In the genomic region with DNA sequence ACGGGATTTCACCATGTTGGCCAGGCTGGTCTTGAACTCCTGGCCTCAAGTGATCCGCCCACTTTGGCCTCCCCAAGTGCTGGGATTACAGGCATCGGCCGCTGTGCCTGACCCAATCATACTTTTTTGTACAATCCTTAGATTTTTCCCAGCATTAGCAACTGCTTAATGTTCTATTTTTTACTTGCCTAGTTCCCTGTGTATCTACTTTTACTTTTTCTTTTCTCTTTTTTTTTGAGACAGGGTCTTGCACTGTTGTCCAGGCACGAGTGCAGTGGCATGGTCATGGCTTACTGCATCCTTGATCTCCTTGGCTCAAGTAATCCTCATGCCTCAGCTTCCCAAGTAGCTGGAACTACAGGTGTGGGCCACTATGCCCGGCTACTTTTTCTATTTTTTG, we compare ENCODE assay signal across 2 cellular contexts.
TF ChIP-seq lines count a peak whose summit lies in the region.

No MANE protein-coding gene starts in this region.

TF ChIP-seq in HCT116, 20 proteins besides CTCF, POLR2A, EP300 and RAD21:
- no peak for TF ChIP-seq YY1 (IDR thresholded peaks at IDR 0.05; ENCODE audit: extremely low read depth, insufficient replicate concordance, low read depth, low read length)
- TF ChIP-seq CEBPB (IDR thresholded peaks at IDR 0.05; ENCODE audit: low read depth): no peak
- no peak for TF ChIP-seq EZH2 (IDR thresholded peaks at IDR 0.05)
- TF ChIP-seq SRF (IDR thresholded peaks at IDR 0.05; ENCODE audit: low read depth): no peak
- no peak for TF ChIP-seq EZH2phosphoT487 (IDR thresholded peaks at IDR 0.05; ENCODE audit: borderline replicate concordance)
- TF ChIP-seq, protein P1, sequence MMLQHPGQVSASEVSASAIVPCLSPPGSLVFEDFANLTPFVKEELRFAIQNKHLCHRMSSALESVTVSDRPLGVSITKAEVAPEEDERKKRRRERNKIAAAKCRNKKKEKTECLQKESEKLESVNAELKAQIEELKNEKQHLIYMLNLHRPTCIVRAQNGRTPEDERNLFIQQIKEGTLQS (IDR thresholded peaks at IDR 0.05): no peak
- TF ChIP-seq, protein P2, sequence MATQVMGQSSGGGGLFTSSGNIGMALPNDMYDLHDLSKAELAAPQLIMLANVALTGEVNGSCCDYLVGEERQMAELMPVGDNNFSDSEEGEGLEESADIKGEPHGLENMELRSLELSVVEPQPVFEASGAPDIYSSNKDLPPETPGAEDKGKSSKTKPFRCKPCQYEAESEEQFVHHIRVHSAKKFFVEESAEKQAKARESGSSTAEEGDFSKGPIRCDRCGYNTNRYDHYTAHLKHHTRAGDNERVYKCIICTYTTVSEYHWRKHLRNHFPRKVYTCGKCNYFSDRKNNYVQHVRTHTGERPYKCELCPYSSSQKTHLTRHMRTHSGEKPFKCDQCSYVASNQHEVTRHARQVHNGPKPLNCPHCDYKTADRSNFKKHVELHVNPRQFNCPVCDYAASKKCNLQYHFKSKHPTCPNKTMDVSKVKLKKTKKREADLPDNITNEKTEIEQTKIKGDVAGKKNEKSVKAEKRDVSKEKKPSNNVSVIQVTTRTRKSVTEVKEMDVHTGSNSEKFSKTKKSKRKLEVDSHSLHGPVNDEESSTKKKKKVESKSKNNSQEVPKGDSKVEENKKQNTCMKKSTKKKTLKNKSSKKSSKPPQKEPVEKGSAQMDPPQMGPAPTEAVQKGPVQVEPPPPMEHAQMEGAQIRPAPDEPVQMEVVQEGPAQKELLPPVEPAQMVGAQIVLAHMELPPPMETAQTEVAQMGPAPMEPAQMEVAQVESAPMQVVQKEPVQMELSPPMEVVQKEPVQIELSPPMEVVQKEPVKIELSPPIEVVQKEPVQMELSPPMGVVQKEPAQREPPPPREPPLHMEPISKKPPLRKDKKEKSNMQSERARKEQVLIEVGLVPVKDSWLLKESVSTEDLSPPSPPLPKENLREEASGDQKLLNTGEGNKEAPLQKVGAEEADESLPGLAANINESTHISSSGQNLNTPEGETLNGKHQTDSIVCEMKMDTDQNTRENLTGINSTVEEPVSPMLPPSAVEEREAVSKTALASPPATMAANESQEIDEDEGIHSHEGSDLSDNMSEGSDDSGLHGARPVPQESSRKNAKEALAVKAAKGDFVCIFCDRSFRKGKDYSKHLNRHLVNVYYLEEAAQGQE (IDR thresholded peaks at IDR 0.05; ENCODE audit: low read depth): no peak
- TF ChIP-seq ZBTB33 (IDR thresholded peaks at IDR 0.05; ENCODE audit: extremely low read depth, insufficient replicate concordance, low read length): no peak
- TF ChIP-seq JUND (IDR thresholded peaks at IDR 0.05): no peak
- no peak for TF ChIP-seq SP1 (IDR thresholded peaks at IDR 0.05; ENCODE audit: low read depth)
- TF ChIP-seq CBX3 (IDR thresholded peaks at IDR 0.05; ENCODE audit: low read depth): no peak
- no peak for TF ChIP-seq EGR1 (IDR thresholded peaks at IDR 0.05; ENCODE audit: low read depth)
- no peak for TF ChIP-seq TCF7L2 (IDR thresholded peaks at IDR 0.05; ENCODE audit: borderline replicate concordance, extremely low read depth, insufficient read depth, insufficient read length)

TF ChIP-seq in neural cell, 6 proteins besides CTCF, POLR2A, EP300 and RAD21:
- TF ChIP-seq, protein P2 (IDR thresholded peaks at IDR 0.05; ENCODE audit: borderline replicate concordance): no peak
- TF ChIP-seq SMC3 (conservative IDR thresholded peaks at IDR 0.05; ENCODE audit: poor library complexity) (no peak), POLR2AphosphoS5 (IDR thresholded peaks at IDR 0.05) (no peak), MXI1 (conservative IDR thresholded peaks at IDR 0.05; ENCODE audit: poor library complexity, severe bottlenecking) (no peak), EZH2 (IDR thresholded peaks at IDR 0.05; ENCODE audit: borderline replicate concordance, insufficient read depth, low read length, poor library complexity, severe bottlenecking) (no peak), TAF1 (IDR thresholded peaks at IDR 0.05; ENCODE audit: low read depth) (no peak)
TF ChIP-seq in neural cell: peak in this region for 0.
